ENCODE assay signal across 9 cellular contexts in genomic region chr11:21911046-21911445, GRCh38.
"Had no signal": no experiment of that assay in that cellular context is flagged by ENCODE, and none has a peak within 500 bp of the region (broad histone marks: within the 10 kb centered on the region; RNA-seq: fewer than 3 reads in every experiment).

No MANE protein-coding gene starts in this region.

- H3K4me3 ChIP-seq: K562 had no signal

- H3K9ac ChIP-seq: KMS-11 had no signal

- ATAC-seq: HepG2, K562 had no signal

- H3K27ac ChIP-seq: HL-60, KMS-11 had no signal

- DNase-seq: IMR-90, Karpas-422, Kasumi-1, KBM-7, KG1 had no signal
